ENCODE assay signal across 8 cellular contexts in genomic region chrX:103845165-103845653, GRCh38. TPM values are rescaled to one million over a fixed set of nuclear protein-coding genes. Genes with fewer than 3 reads are reported as not detected.
DNase-seq lines count a peak whose midpoint lies in the region; ATAC-seq and TF ChIP-seq lines count a peak whose summit lies in the region.

No MANE protein-coding gene starts in this region.

- H3F3A ChIP-seq in SU-DHL-6 (ENCODE audit: insufficient read depth), result no peaks in the 10 kb centered on the region

- no peaks in the 10 kb centered on the region for H3K9me3 ChIP-seq in HUES48 (ENCODE audit: control insufficient read depth, insufficient read depth, low read length)
- H3K9me3 ChIP-seq in SU-DHL-6 (ENCODE audit: insufficient read depth, low read length), result no peaks in the 10 kb centered on the region
- no peaks in the 10 kb centered on the region for H3K9me3 ChIP-seq in hepatocyte (ENCODE audit: low read depth)
- H3K9me3 ChIP-seq in skeletal muscle satellite cell (replicated peaks; ENCODE audit: low read length), result no peaks in the 10 kb centered on the region

- no peak overlapping the region for H2AFZ ChIP-seq in SU-DHL-6 (ENCODE audit: low read depth, low read length, severe bottlenecking)
- no peak overlapping the region for H2AFZ ChIP-seq in hepatocyte

- ATAC-seq in GM21717 (IDR thresholded peaks at IDR 0.05; ENCODE audit: unreplicated experiment), result peak; percentile 74

- H3K9ac ChIP-seq in HUES48 (ENCODE audit: low read depth, low read length), result no peak overlapping the region
- no peak overlapping the region for H3K9ac ChIP-seq in SU-DHL-6 (ENCODE audit: low read length)
- H3K9ac ChIP-seq in skeletal muscle satellite cell (ENCODE audit: low read depth, low read length), result no peak overlapping the region

- H3K4me3 ChIP-seq in HUES48 (ENCODE audit: low read depth, low read length), result 0 out of 2 replicates have a peak overlapping the region, but pooled peaks have one; percentile 27
- H3K4me3 ChIP-seq in SU-DHL-6 (ENCODE audit: insufficient read depth, low read length, poor library complexity, severe bottlenecking), result no peak overlapping the region
- H3K4me3 ChIP-seq in astrocyte of the cerebellum (ENCODE audit: low read depth, low read length), result no peak overlapping the region
- no peak overlapping the region for H3K4me3 ChIP-seq in hepatocyte
- no peak overlapping the region for H3K4me3 ChIP-seq in skeletal muscle satellite cell (ENCODE audit: low read length)

- no peaks in the 10 kb centered on the region for H3K9me2 ChIP-seq in SU-DHL-6 (replicated peaks; ENCODE audit: insufficient read depth, low read length)
- H3K9me2 ChIP-seq in hepatocyte (replicated peaks; ENCODE audit: insufficient read depth), result no peaks in the 10 kb centered on the region

- H3K27me3 ChIP-seq in HUES48 (ENCODE audit: control insufficient read depth, insufficient read depth, low read length) (0 out of 2 replicates have a peak, but pooled peaks cover 5% of the 10 kb centered on the region), SU-DHL-6 (ENCODE audit: low read length) (no peaks in the 10 kb centered on the region), hepatocyte (no peaks in the 10 kb centered on the region), skeletal muscle satellite cell (ENCODE audit: control insufficient read depth, insufficient read depth, low read length) (peaks cover 28% of the 10 kb centered on the region)

- in situ Hi-C loops in astrocyte of the cerebellum (cut with HindIII; ENCODE audit: low sequenced_read_pairs), result no loop called here

- no peaks in the 10 kb centered on the region for H4K20me1 ChIP-seq in SU-DHL-6 (ENCODE audit: low read depth, low read length)
- no peaks in the 10 kb centered on the region for H4K20me1 ChIP-seq in hepatocyte (ENCODE audit: insufficient read depth, poor library complexity, severe bottlenecking)

- 2% methylated on average over 4 of the region's 4 CpGs for WGBS in hepatocyte (ENCODE audit: low lambda C conversion rate, missing lambda C conversion rate)

- H3K4me1 ChIP-seq in HUES48 (ENCODE audit: control insufficient read depth, insufficient read depth, low read length) (no peaks in the 10 kb centered on the region), hepatocyte (ENCODE audit: insufficient read depth) (no peaks in the 10 kb centered on the region), skeletal muscle satellite cell (ENCODE audit: control insufficient read depth, insufficient read depth, low read length) (peaks cover 5% of the 10 kb centered on the region)

- H3K27ac ChIP-seq in HUES48 (ENCODE audit: low read depth, low read length) (no peak overlapping the region), SU-DHL-6 (ENCODE audit: low read depth, low read length) (no peak overlapping the region), hepatocyte (no peak overlapping the region)

- DNase-seq in GDM1 (lab: John Stamatoyannopoulos, UW), result peak; percentile 20
- peak; percentile 72 for DNase-seq in astrocyte of the cerebellum (ENCODE audit: low read depth)
- DNase-seq in hepatocyte (ENCODE audit: low spot score), result peak; percentile 75
- DNase-seq in GM19240 (ENCODE audit: insufficient read length, low spot score), result no peak

- H3K79me2 ChIP-seq in SU-DHL-6 (ENCODE audit: insufficient read depth, low read length) (no peaks in the 10 kb centered on the region), hepatocyte (no peaks in the 10 kb centered on the region)

- no peak overlapping the region for H3K4me2 ChIP-seq in SU-DHL-6 (ENCODE audit: low read depth, low read length, poor library complexity, severe bottlenecking)
- peak overlapping the region; percentile 59 for H3K4me2 ChIP-seq in hepatocyte
- H3K4me2 ChIP-seq in skeletal muscle satellite cell (ENCODE audit: low read length), result peak overlapping the region; percentile 27

- TF ChIP-seq CTCF in SU-DHL-6 (IDR thresholded peaks at IDR 0.05; ENCODE audit: insufficient read depth, low read length, poor library complexity, severe bottlenecking), result peak; percentile 49
- peak; percentile 67 for TF ChIP-seq CTCF in astrocyte of the cerebellum (IDR thresholded peaks at IDR 0.05; ENCODE audit: low read depth, low read length, missing control alignments)
- peak; percentile 85 for TF ChIP-seq CTCF in hepatocyte (IDR thresholded peaks at IDR 0.05; ENCODE audit: poor library complexity)

- H3K36me3 ChIP-seq in HUES48 (ENCODE audit: control insufficient read depth, insufficient read depth, low read length) (no peaks in the 10 kb centered on the region), SU-DHL-6 (ENCODE audit: low read length) (no peaks in the 10 kb centered on the region), hepatocyte (replicated peaks; ENCODE audit: insufficient read depth, low read depth) (no peaks in the 10 kb centered on the region), skeletal muscle satellite cell (ENCODE audit: insufficient read depth, low read length) (no peaks in the 10 kb centered on the region)

RNA-seq across cellular contexts. Expression of gene RAB9B, which starts 13.2 kb away (rescaled TPM):
- 2.4 and 3.6 TPM in 2 replicates for total RNA-seq in hepatocyte
- polyA plus RNA-seq in hepatocyte, result 1.6 and 2.2 TPM in 2 replicates
- 0.44 and 0.51 TPM in 2 replicates for total RNA-seq in skeletal muscle satellite cell (2012; rRNA removed)
